29 cellular contexts compared by ENCODE assay signal in genomic region chr3:175704366-175705041, GRCh38.
DNase-seq lines count a peak whose midpoint lies in the region; ATAC-seq and TF ChIP-seq lines count a peak whose summit lies in the region.
"Had no signal": no experiment of that assay in that cellular context is flagged by ENCODE, and none has a peak within 500 bp of the region (broad histone marks: within the 10 kb centered on the region; RNA-seq: fewer than 3 reads in every experiment).

No MANE protein-coding gene starts in this region.

- no peak overlapping the region for H3K27ac Mint-ChIP-seq in activated CD4-positive, alpha-beta T cell treated with anti-CD3 and anti-CD28 coated beads, Interleukin-2, amount 10 ng/mL, durations not matched to agents 7 days and 5 days
- H3K27ac Mint-ChIP-seq: activated CD4-positive, alpha-beta T cell treated with anti-CD3 and anti-CD28 coated beads, Interleukin-2, amount 10 ng/mL, durations not matched to agents 24 days and 14 days; activated naive CD8-positive, alpha-beta T cell treated with anti-CD3 and anti-CD28 coated beads for 36 hours; natural killer cell had no signal

- H3K4me1 ChIP-seq in osteoblast (ENCODE audit: insufficient read depth, low read length) (no peaks in the 10 kb centered on the region), neuronal stem cell (ENCODE audit: control insufficient read depth in 2 of 2, insufficient read depth in 1 of 2, low read depth in 1 of 2, low read length in 2 of 2) (no peaks in the 10 kb centered on the region)
- H3K4me1 ChIP-seq: BLaER1, sigmoid colon, thyroid gland, vagina had no signal

- H3K23ac ChIP-seq in neuronal stem cell (ENCODE audit: low read depth, low read length, poor library complexity): no peak overlapping the region

- H3K27me3 ChIP-seq in osteoblast (ENCODE audit: insufficient read depth, low read length): no peaks in the 10 kb centered on the region
- H3K27me3 ChIP-seq in neuronal stem cell (ENCODE audit: control insufficient read depth in 3 of 3, insufficient read depth in 3 of 3, low read depth in 1 of 3, low read length in 3 of 3): no peaks in the 10 kb centered on the region
- H3K27me3 ChIP-seq: BLaER1, hepatocyte, sigmoid colon, thyroid gland, vagina had no signal

- H3K4me3 Mint-ChIP-seq in activated CD4-positive, alpha-beta T cell treated with anti-CD3 and anti-CD28 coated beads, Interleukin-2, amount 10 ng/mL, durations not matched to agents 7 days and 5 days: no peak overlapping the region
- H3K4me3 Mint-ChIP-seq: activated CD4-positive, alpha-beta T cell treated with anti-CD3 and anti-CD28 coated beads, Interleukin-2, amount 10 ng/mL, durations not matched to agents 24 days and 14 days; activated naive CD8-positive, alpha-beta T cell treated with anti-CD3 and anti-CD28 coated beads for 36 hours; natural killer cell had no signal

- no peaks in the 10 kb centered on the region for H3K27me3 Mint-ChIP-seq in activated CD4-positive, alpha-beta T cell treated with anti-CD3 and anti-CD28 coated beads, Interleukin-2, amount 10 ng/mL, durations not matched to agents 7 days and 5 days
- H3K27me3 Mint-ChIP-seq: activated CD4-positive, alpha-beta T cell treated with anti-CD3 and anti-CD28 coated beads, Interleukin-2, amount 10 ng/mL, durations not matched to agents 24 days and 14 days; activated naive CD8-positive, alpha-beta T cell treated with anti-CD3 and anti-CD28 coated beads for 36 hours had no signal

- POLR2A ChIA-PET in GM10248 (lab: Yijun Ruan, JAX): no interaction called here
- POLR2A ChIA-PET in activated CD4-positive, alpha-beta T cell treated with anti-CD3 and anti-CD28 coated beads, Interleukin-2, amount 10 ng/mL, durations not matched to agents 7 days and 5 days (lab: Charles Lee): no interaction called here

- H4K8ac ChIP-seq in neuronal stem cell (ENCODE audit: low read depth, low read length): no peak overlapping the region

- H3K4me2 ChIP-seq in osteoblast (ENCODE audit: insufficient read depth, low read length) (peak overlapping the region; percentile 33), neuronal stem cell (ENCODE audit: insufficient read depth, low read length, poor library complexity, severe bottlenecking) (no peak overlapping the region)
- H3K4me2 ChIP-seq: BLaER1, hepatocyte had no signal

- no peak overlapping the region for H4K91ac ChIP-seq in neuronal stem cell (ENCODE audit: low read depth, low read length, poor library complexity)

- CTCF ChIA-PET in GM10248 (lab: Yijun Ruan, JAX): interaction anchor here (1.2 to 1.6 kb wide), 2 partner anchors 23 to 25 kb away, joined by 4 to 6 read pairs; no protein-coding TSS in a partner anchor
- CTCF ChIA-PET in activated CD4-positive, alpha-beta T cell treated with anti-CD3 and anti-CD28 coated beads, Interleukin-2, amount 10 ng/mL, durations not matched to agents 7 days and 5 days (lab: Charles Lee): no interaction called here

- H3K4me3 ChIP-seq in osteoblast (ENCODE audit: insufficient read depth, low read length) (no peak overlapping the region), neuronal stem cell (ENCODE audit: low read length in 2 of 2) (no peak overlapping the region)
- H3K4me3 ChIP-seq: BLaER1, GM23248, hepatocyte, mucosa of descending colon, sigmoid colon, thyroid gland, vagina had no signal

- peaks cover 6% of the 10 kb centered on the region for H3K9me3 Mint-ChIP-seq in activated CD4-positive, alpha-beta T cell treated with anti-CD3 and anti-CD28 coated beads, Interleukin-2, amount 10 ng/mL, durations not matched to agents 7 days and 5 days
- H3K9me3 Mint-ChIP-seq: activated CD4-positive, alpha-beta T cell treated with anti-CD3 and anti-CD28 coated beads, Interleukin-2, amount 10 ng/mL, durations not matched to agents 24 days and 14 days; activated naive CD8-positive, alpha-beta T cell treated with anti-CD3 and anti-CD28 coated beads for 36 hours had no signal

- H3K36me3 ChIP-seq in osteoblast (ENCODE audit: insufficient read depth, low read length) (no peaks in the 10 kb centered on the region), neuronal stem cell (replicated peaks in 1 of 2; ENCODE audit: control insufficient read depth in 2 of 2, insufficient read depth in 2 of 2, low read length in 2 of 2) (no peaks in the 10 kb centered on the region)
- H3K36me3 ChIP-seq: BLaER1, sigmoid colon, thyroid gland, vagina, WERI-Rb-1 had no signal

- H3K9me3 ChIP-seq in osteoblast (ENCODE audit: low read depth, low read length) (no peaks in the 10 kb centered on the region), neuronal stem cell (replicated peaks in 1 of 2; ENCODE audit: control insufficient read depth in 2 of 2, insufficient read depth in 1 of 2, low read depth in 1 of 2, low read length in 2 of 2) (no peaks in the 10 kb centered on the region)
- H3K9me3 ChIP-seq: BLaER1, mucosa of descending colon, sigmoid colon, thyroid gland, vagina had no signal

- no peak overlapping the region for H3K18ac ChIP-seq in neuronal stem cell (ENCODE audit: low read length)

- no peaks in the 10 kb centered on the region for H3K79me1 ChIP-seq in neuronal stem cell (ENCODE audit: low read depth, low read length)

- no peak overlapping the region for H3K9ac ChIP-seq in neuronal stem cell (ENCODE audit: low read depth, low read length, poor library complexity)
- H3K9ac ChIP-seq: BLaER1, GM23248 had no signal

- WGBS in neuronal stem cell (ENCODE audit: extremely low coverage in 2 of 2, insufficient read length in 2 of 2, insufficient replicate concordance in 1 of 2), 2 donors: no CpG with 5 or more reads among the region's 6 CpGs

- no peaks in the 10 kb centered on the region for H3K4me1 Mint-ChIP-seq in activated CD4-positive, alpha-beta T cell treated with anti-CD3 and anti-CD28 coated beads, Interleukin-2, amount 10 ng/mL, durations not matched to agents 7 days and 5 days
- H3K4me1 Mint-ChIP-seq: activated CD4-positive, alpha-beta T cell treated with anti-CD3 and anti-CD28 coated beads, Interleukin-2, amount 10 ng/mL, durations not matched to agents 24 days and 14 days; activated naive CD8-positive, alpha-beta T cell treated with anti-CD3 and anti-CD28 coated beads for 36 hours; natural killer cell had no signal

- no peak overlapping the region for H2AK5ac ChIP-seq in neuronal stem cell (ENCODE audit: low read depth, low read length)

- DNase-seq in GM10248 (ENCODE audit: extremely low spot score) (peak; percentile 3), MV-4-11 (lab: John Stamatoyannopoulos, UW) (peak; percentile 28), osteoblast (ENCODE audit: insufficient read length, low spot score, missing footprints) (no peak), neuronal stem cell (ENCODE audit: low spot score) (no peak)
- DNase-seq in activated CD4-positive, alpha-beta T cell treated with anti-CD3 and anti-CD28 coated beads, Interleukin-2, amount 10 ng/mL, durations not matched to agents 7 days and 5 days: no peak
- no peak for DNase-seq in activated naive CD4-positive, alpha-beta T cell treated with Interleukin-2 at 50 U/mL for 16 hours
- DNase-seq: activated CD4-positive, alpha-beta T cell treated with anti-CD3 and anti-CD28 coated beads, Interleukin-2, amount 10 ng/mL, durations not matched to agents 24 days and 14 days; activated effector memory CD4-positive, alpha-beta T cell treated with anti-CD3 and anti-CD28 coated beads, Interleukin-2, amount 50 U/mL, for 16 hours; activated naive CD8-positive, alpha-beta T cell treated with anti-CD3 and anti-CD28 coated beads for 36 hours; aorta; GM23248; KBM-7; mammary epithelial cell; mucosa of descending colon; natural killer cell; NCI-H1436 treated with DMSO at 0.1 percent for 48 hours; NCI-H82; occipital lobe; sigmoid colon; stimulated activated CD4-positive, alpha-beta T cell treated with anti-CD3 and anti-CD28 coated beads, Interleukin-4, amount 100 ng/mL, for 24 hours; T1000; thyroid gland; WERI-Rb-1 had no signal

- peak; percentile 62 for ATAC-seq in GM21786 (IDR thresholded peaks at IDR 0.05; ENCODE audit: unreplicated experiment)
- ATAC-seq in HG03354 (IDR thresholded peaks at IDR 0.05; ENCODE audit: poor library complexity, severe bottlenecking, unreplicated experiment): no peak
- ATAC-seq: mucosa of descending colon, natural killer cell had no signal

- no peak overlapping the region for H2BK120ac ChIP-seq in neuronal stem cell (ENCODE audit: low read depth, low read length)

- no peaks in the 10 kb centered on the region for H3K36me3 Mint-ChIP-seq in activated CD4-positive, alpha-beta T cell treated with anti-CD3 and anti-CD28 coated beads, Interleukin-2, amount 10 ng/mL, durations not matched to agents 7 days and 5 days (ENCODE audit: low read depth)
- H3K36me3 Mint-ChIP-seq: activated naive CD8-positive, alpha-beta T cell treated with anti-CD3 and anti-CD28 coated beads for 36 hours; natural killer cell had no signal

- H2BK12ac ChIP-seq in neuronal stem cell (ENCODE audit: low read length): no peak overlapping the region

- H3K27ac ChIP-seq in osteoblast (ENCODE audit: low read depth, low read length) (no peak overlapping the region), neuronal stem cell (replicated peaks; ENCODE audit: low read length) (no peak overlapping the region)
- H3K27ac ChIP-seq: BLaER1, epithelial cell of prostate, GM23248, hepatocyte, sigmoid colon, thyroid gland, vagina, WERI-Rb-1 had no signal

- H3K79me2 ChIP-seq in osteoblast (ENCODE audit: insufficient read depth, low read length): no peaks in the 10 kb centered on the region
- H3K79me2 ChIP-seq: hepatocyte had no signal

- H3K4ac ChIP-seq in neuronal stem cell (ENCODE audit: low read length): no peak overlapping the region

- H2BK15ac ChIP-seq in neuronal stem cell (ENCODE audit: low read length): no peak overlapping the region

- no peak overlapping the region for H3K14ac ChIP-seq in neuronal stem cell (ENCODE audit: low read length)

- no peak for TF ChIP-seq CTCF in GM10248 (IDR thresholded peaks at IDR 0.05; ENCODE audit: control extremely low read depth, extremely low read depth, low read depth, missing control alignments)
- TF ChIP-seq CTCF in osteoblast (IDR thresholded peaks at IDR 0.05; ENCODE audit: extremely low read depth, low read depth, low read length): no peak

- H4K20me1 ChIP-seq in osteoblast (ENCODE audit: insufficient read depth, low read length): no peaks in the 10 kb centered on the region
- H4K20me1 ChIP-seq: BLaER1 had no signal

- H2BK5ac ChIP-seq in neuronal stem cell (ENCODE audit: low read length): no peak overlapping the region

- no peak overlapping the region for H2AFZ ChIP-seq in osteoblast (ENCODE audit: low read length)
- no peak overlapping the region for H2AFZ ChIP-seq in neuronal stem cell (ENCODE audit: low read length)
- H2AFZ ChIP-seq: GM23248, hepatocyte had no signal

Comparison
In these comparisons a context has a peak if more than half of its experiments do, and no peak if none do; other contexts are left out.
1. DNase-seq: peak in GM10248 (single experiment) and MV-4-11 (single experiment); none in osteoblast (single experiment), neuronal stem cell (single experiment), activated CD4-positive, alpha-beta T cell treated with anti-CD3 and anti-CD28 coated beads, Interleukin-2, amount 10 ng/mL, durations not matched to agents 7 days and 5 days (single experiment) and activated naive CD4-positive, alpha-beta T cell treated with Interleukin-2 at 50 U/mL for 16 hours (single experiment).